In the genomic region with DNA sequence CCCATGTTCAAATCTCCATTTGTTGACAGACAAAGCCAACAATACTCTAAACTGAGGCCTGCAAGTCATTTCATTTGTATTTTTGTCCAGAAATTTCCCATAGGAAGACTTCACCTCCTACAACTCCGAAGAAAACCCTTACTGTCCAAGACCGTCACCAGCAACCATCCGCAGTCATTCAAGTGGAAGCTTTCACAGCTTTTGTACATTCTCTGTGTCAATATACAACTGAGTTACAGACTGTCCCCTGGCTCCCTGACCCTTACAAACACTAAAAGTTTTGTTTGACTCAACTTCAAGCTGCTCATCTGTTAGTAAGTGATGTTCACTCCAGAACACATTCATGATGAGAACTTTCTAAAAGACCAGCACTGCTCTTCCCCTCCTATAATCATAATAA, we compare ENCODE assay signal across 16 cellular contexts.
DNase-seq lines count a peak whose midpoint lies in the region; ATAC-seq, FAIRE-seq and TF ChIP-seq lines count a peak whose summit lies in the region.
"Had no signal": no experiment of that assay in that cellular context is flagged by ENCODE, and none has a peak within 500 bp of the region (broad histone marks: within the 10 kb centered on the region; RNA-seq: fewer than 3 reads in every experiment).

No MANE protein-coding gene starts in this region.

- H3K36me3 Mint-ChIP-seq in chondrocyte (ENCODE audit: low read depth) (no peaks in the 10 kb centered on the region), endothelial cell (ENCODE audit: low read depth, unreplicated experiment) (no peaks in the 10 kb centered on the region)
- H3K36me3 Mint-ChIP-seq in activated naive CD8-positive, alpha-beta T cell treated with anti-CD3 and anti-CD28 coated beads for 36 hours, result no peaks in the 10 kb centered on the region
- H3K36me3 Mint-ChIP-seq: CD4-positive, alpha-beta memory T cell had no signal

- no peaks in the 10 kb centered on the region for H3K9me3 ChIP-seq in keratinocyte (ENCODE audit: control insufficient read depth, low read depth, low read length)
- H3K9me3 ChIP-seq in transverse colon, result no peaks in the 10 kb centered on the region
- H3K9me3 ChIP-seq: BE2C had no signal

- no peak for FAIRE-seq in keratinocyte (lab: Jason Lieb, UNC)
- FAIRE-seq: D721Med had no signal

- dilution Hi-C loops in keratinocyte (cut with MboI; ENCODE audit: extremely low pct_ligation_motif_present, low sequenced_read_pairs), result no loop called here

- intact Hi-C loops in transverse colon (cut with DNase I; ENCODE audit: low total_unique reads), result no loop called here

- DNase-seq in chondrocyte (ENCODE audit: low spot score) (no peak), keratinocyte (ENCODE audit: low read depth, low spot score) (no peak), transverse colon (no peak), endothelial cell (ENCODE audit: low spot score) (no peak)
- DNase-seq in activated naive CD8-positive, alpha-beta T cell treated with anti-CD3 and anti-CD28 coated beads for 36 hours, result no peak
- DNase-seq: BE2C; CD4-positive, alpha-beta memory T cell; GF-D8; GOT3; KG1; NCI-H1092 treated with DMSO at 0.1 percent for 48 hours; NCI-H187; NCI-H446 had no signal

- no peaks in the 10 kb centered on the region for H3K27me3 ChIP-seq in keratinocyte (ENCODE audit: control insufficient read depth, extremely low read depth, insufficient read depth, low read length)
- H3K27me3 ChIP-seq in rectal smooth muscle tissue (ENCODE audit: control insufficient read depth, insufficient read depth, low read length), result no peaks in the 10 kb centered on the region
- no peaks in the 10 kb centered on the region for H3K27me3 ChIP-seq in transverse colon
- H3K27me3 ChIP-seq: BE2C had no signal

- no peaks in the 10 kb centered on the region for H3K79me2 ChIP-seq in keratinocyte (ENCODE audit: control insufficient read depth, insufficient read depth, low read length)

- H3K4me1 ChIP-seq in keratinocyte (ENCODE audit: control insufficient read depth, extremely low read depth, insufficient read depth, low read length) (peaks cover 36% of the 10 kb centered on the region), rectal smooth muscle tissue (ENCODE audit: control insufficient read depth, insufficient read depth, low read length) (peaks cover 11% of the 10 kb centered on the region), transverse colon (no peaks in the 10 kb centered on the region)

- no peaks in the 10 kb centered on the region for H3K9me1 ChIP-seq in keratinocyte (ENCODE audit: control insufficient read depth, extremely low read depth, insufficient read depth, low read length)

- H3K27me3 Mint-ChIP-seq in chondrocyte (ENCODE audit: low read depth), result no peaks in the 10 kb centered on the region
- peaks cover 4% of the 10 kb centered on the region for H3K27me3 Mint-ChIP-seq in endothelial cell (ENCODE audit: unreplicated experiment)
- H3K27me3 Mint-ChIP-seq in activated naive CD8-positive, alpha-beta T cell treated with anti-CD3 and anti-CD28 coated beads for 36 hours, result no peaks in the 10 kb centered on the region
- H3K27me3 Mint-ChIP-seq: CD4-positive, alpha-beta memory T cell had no signal

- no peak for TF ChIP-seq POLR2A in transverse colon (IDR thresholded peaks at IDR 0.05)

- H3K36me3 ChIP-seq in keratinocyte (ENCODE audit: control insufficient read depth in 2 of 2, extremely low read depth in 1 of 2, insufficient read depth in 2 of 2, low read length in 2 of 2) (no peaks in the 10 kb centered on the region), rectal smooth muscle tissue (ENCODE audit: control insufficient read depth, insufficient read depth, low read length) (no peaks in the 10 kb centered on the region), transverse colon (no peaks in the 10 kb centered on the region)
- H3K36me3 ChIP-seq: BE2C had no signal

- no peaks in the 10 kb centered on the region for H3K9me3 Mint-ChIP-seq in chondrocyte (ENCODE audit: low read depth)
- H3K9me3 Mint-ChIP-seq in endothelial cell (ENCODE audit: unreplicated experiment), result no peaks in the 10 kb centered on the region
- no peaks in the 10 kb centered on the region for H3K9me3 Mint-ChIP-seq in activated naive CD8-positive, alpha-beta T cell treated with anti-CD3 and anti-CD28 coated beads for 36 hours

- H3K27ac ChIP-seq in keratinocyte (ENCODE audit: control insufficient read depth, insufficient read depth, low read length) (no peak overlapping the region), rectal smooth muscle tissue (ENCODE audit: low read depth, low read length) (peak overlapping the region; percentile 30), transverse colon (peak overlapping the region in 3 of 4 donors; percentile 14 to 63 (median 19))

- H2AFZ ChIP-seq in keratinocyte (ENCODE audit: control insufficient read depth, low read length), result peak overlapping the region; percentile 10

- no peak for TF ChIP-seq EP300 in transverse colon (IDR thresholded peaks at IDR 0.05; ENCODE audit: low read depth)

- H3K4me3 Mint-ChIP-seq in chondrocyte (ENCODE audit: unreplicated experiment) (peak overlapping the region; percentile 47), endothelial cell (ENCODE audit: unreplicated experiment) (no peak overlapping the region)
- no peak overlapping the region for H3K4me3 Mint-ChIP-seq in activated naive CD8-positive, alpha-beta T cell treated with anti-CD3 and anti-CD28 coated beads for 36 hours
- H3K4me3 Mint-ChIP-seq: CD4-positive, alpha-beta memory T cell had no signal

- no peak for ATAC-seq in HG03378 (IDR thresholded peaks at IDR 0.05; ENCODE audit: unreplicated experiment)

- H3K27ac Mint-ChIP-seq in chondrocyte (ENCODE audit: unreplicated experiment) (peak overlapping the region; percentile 87), endothelial cell (ENCODE audit: unreplicated experiment) (no peak overlapping the region)
- H3K27ac Mint-ChIP-seq in activated naive CD8-positive, alpha-beta T cell treated with anti-CD3 and anti-CD28 coated beads for 36 hours, result no peak overlapping the region
- H3K27ac Mint-ChIP-seq: CD4-positive, alpha-beta memory T cell had no signal

- peaks cover 87% of the 10 kb centered on the region for H3K4me1 Mint-ChIP-seq in chondrocyte (ENCODE audit: low read depth)
- no peaks in the 10 kb centered on the region for H3K4me1 Mint-ChIP-seq in endothelial cell (ENCODE audit: unreplicated experiment)
- no peaks in the 10 kb centered on the region for H3K4me1 Mint-ChIP-seq in activated naive CD8-positive, alpha-beta T cell treated with anti-CD3 and anti-CD28 coated beads for 36 hours
- H3K4me1 Mint-ChIP-seq: CD4-positive, alpha-beta memory T cell had no signal

- TF ChIP-seq CTCF in chondrocyte (IDR thresholded peaks at IDR 0.05) (no peak), keratinocyte (optimal IDR thresholded peaks at IDR 0.05 in 1 of 3, IDR thresholded peaks at IDR 0.05 in 1 of 3, conservative IDR thresholded peaks at IDR 0.05 in 1 of 3; ENCODE audit: extremely low read depth in 1 of 3, insufficient read depth in 2 of 3, low read length in 3 of 3) (no peak), transverse colon (IDR thresholded peaks at IDR 0.05) (no peak), endothelial cell (IDR thresholded peaks at IDR 0.05; ENCODE audit: unreplicated experiment) (no peak)

- H3K4me2 ChIP-seq in keratinocyte (ENCODE audit: control insufficient read depth, extremely low read depth, insufficient read depth, low read depth, low read length), result peak overlapping the region; percentile 12

- in situ Hi-C loops in transverse colon (cut with MboI; ENCODE audit: low pct_ligation_motif_present in 1 of 4, low pct_unique_long_range_greater_than_20kb in 1 of 4, low sequenced_read_pairs in 3 of 4), result no loop called here

- no peak overlapping the region for H3K4me3 ChIP-seq in keratinocyte (ENCODE audit: control insufficient read depth in 2 of 3, extremely low read depth in 1 of 3, insufficient read depth in 2 of 3, low read depth in 1 of 3, low read length in 3 of 3)
- H3K4me3 ChIP-seq in rectal smooth muscle tissue (ENCODE audit: low read length), result no peak overlapping the region
- no peak overlapping the region for H3K4me3 ChIP-seq in transverse colon

- H4K20me1 ChIP-seq in keratinocyte (ENCODE audit: control insufficient read depth, extremely low read depth, insufficient read depth, low read length), result no peaks in the 10 kb centered on the region

- WGBS in transverse colon (ENCODE audit: low coverage in 1 of 2), 2 donors, result 89% methylated on average over 3 of the region's 3 CpGs; no CpG with 5 or more reads in 1 of the 2 donors

- H3K9ac ChIP-seq in keratinocyte (ENCODE audit: control insufficient read depth, extremely low read depth, insufficient read depth, low read length), result no peak overlapping the region
- no peak overlapping the region for H3K9ac ChIP-seq in rectal smooth muscle tissue (ENCODE audit: low read length)
